ENCODE assay signal across 8 cellular contexts in the genomic region with DNA sequence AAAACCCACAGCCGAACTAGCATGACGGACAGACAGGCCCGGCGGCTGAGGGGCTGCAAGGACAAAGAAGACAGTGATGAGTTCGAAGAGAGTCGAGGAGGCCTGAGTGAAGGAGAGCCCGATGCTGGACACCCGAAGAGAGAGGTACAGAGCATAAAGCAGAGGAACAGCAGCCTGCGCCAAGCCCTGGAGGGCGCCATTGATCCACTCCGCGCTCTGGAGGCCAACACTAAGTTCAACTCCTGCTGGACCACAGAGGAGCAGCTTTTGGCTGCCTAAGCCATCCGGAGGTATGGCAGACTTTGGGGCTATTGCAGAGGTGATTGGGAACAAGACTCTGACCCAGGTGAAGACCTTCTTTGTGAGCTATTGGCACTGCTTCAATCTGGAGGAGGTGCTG. TPM values are rescaled to one million over a fixed set of nuclear protein-coding genes. Genes with fewer than 3 reads are reported as not detected.
DNase-seq lines count a peak whose midpoint lies in the region; ATAC-seq and TF ChIP-seq lines count a peak whose summit lies in the region.

No MANE protein-coding gene starts in this region.

- no peak overlapping the region for H3K4me3 Mint-ChIP-seq in immature natural killer cell

- intact Hi-C loops in upper lobe of right lung (cut with DNase I), result no loop called here

- H3K9me3 Mint-ChIP-seq in immature natural killer cell, result no peaks in the 10 kb centered on the region

- no peaks in the 10 kb centered on the region for H3K9me3 ChIP-seq in upper lobe of right lung

- ATAC-seq in upper lobe of right lung (peak; percentile 68), GM18868 (IDR thresholded peaks at IDR 0.05; ENCODE audit: unreplicated experiment) (no peak), GM19452 (IDR thresholded peaks at IDR 0.05; ENCODE audit: unreplicated experiment) (no peak)

- TF ChIP-seq CTCF in LNCaP clone FGC (IDR thresholded peaks at IDR 0.05; ENCODE audit: control insufficient read depth, extremely low read depth, insufficient read depth) (peak; percentile 33), upper lobe of right lung (IDR thresholded peaks at IDR 0.05) (peak; percentile 27)

- H3K36me3 Mint-ChIP-seq in immature natural killer cell, result no peaks in the 10 kb centered on the region

- DNase-seq in ELF-1 (ENCODE audit: low read depth, low spot score) (peak; percentile 81), LNCaP clone FGC (ENCODE audit: low read depth) (no peak), immature natural killer cell (peak; percentile 44 to 58 (median 45)), upper lobe of right lung (no peak), hepatic stellate cell (ENCODE audit: low spot score) (no peak)
- peak; percentile 74 for DNase-seq in activated CD8-positive, alpha-beta memory T cell treated with anti-CD3 and anti-CD28 coated beads, Interleukin-2, amount 50 U/mL, for 48 hours

- H3K4me3 ChIP-seq in LNCaP clone FGC (ENCODE audit: low read depth, low read length) (no peak overlapping the region), upper lobe of right lung (no peak overlapping the region)

- no peaks in the 10 kb centered on the region for H3K4me1 Mint-ChIP-seq in immature natural killer cell

- H3K4me1 ChIP-seq in upper lobe of right lung, result no peaks in the 10 kb centered on the region

- H3K27ac Mint-ChIP-seq in immature natural killer cell, result no peak overlapping the region

- peaks cover 2 to 5% (median 2%) of the 10 kb centered on the region in 3 donors for H3K27me3 Mint-ChIP-seq in immature natural killer cell (ENCODE audit: low read depth in 3 of 3)

- H3K27me3 ChIP-seq in upper lobe of right lung, result no peaks in the 10 kb centered on the region

- H3K27ac ChIP-seq in upper lobe of right lung, result no peak overlapping the region

- H3K36me3 ChIP-seq in upper lobe of right lung, result no peaks in the 10 kb centered on the region

RNA-seq across cellular contexts. Expression of a gene that starts 7.8 kb away (rescaled TPM):
- 1 to 10 TPM; 2.3 to 3.3 (median 2.5) TPM for polyA plus RNA-seq in immature natural killer cell
- total RNA-seq in upper lobe of right lung, result 15.7 TPM

Comparison
In these comparisons a context has a peak if more than half of its experiments do, and no peak if none do; other contexts are left out.
1. DNase-seq: peak in ELF-1 (single experiment), activated CD8-positive, alpha-beta memory T cell treated with anti-CD3 and anti-CD28 coated beads, Interleukin-2, amount 50 U/mL, for 48 hours (single experiment) and immature natural killer cell (3 of 3); none in LNCaP clone FGC (single experiment), upper lobe of right lung (single experiment) and hepatic stellate cell (single experiment).